Comparison of ENCODE assay signal across 13 cellular contexts in the genomic region with DNA sequence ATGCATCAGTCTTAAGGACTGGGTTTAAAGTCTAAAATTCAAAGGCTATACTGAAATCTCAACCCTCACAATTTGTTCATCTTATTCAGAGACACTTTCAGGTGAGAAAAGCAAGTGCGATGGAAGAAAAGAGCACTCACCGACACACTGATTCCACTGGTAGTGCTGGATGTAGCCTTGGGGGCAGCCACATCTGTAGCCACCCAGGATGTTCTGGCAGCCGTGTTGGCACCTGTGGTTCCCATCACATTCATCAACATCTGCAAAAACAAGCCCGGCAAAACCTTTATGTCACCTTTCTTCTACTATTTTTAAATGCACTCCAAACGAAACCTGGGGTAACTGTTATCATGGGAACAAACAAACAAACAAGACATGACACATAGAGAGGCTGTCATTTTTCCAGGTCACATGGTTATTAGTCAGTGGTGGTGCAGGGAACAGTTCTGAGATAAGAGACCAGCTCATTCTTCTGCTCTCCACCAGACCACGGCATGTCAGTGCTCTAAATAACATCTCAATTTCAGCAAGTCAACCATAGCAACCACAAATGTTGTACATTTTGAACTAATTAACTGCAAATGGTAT.
A peak's percentile ranks its signal among the peaks of the same experiment; 100 is the strongest.
DNase-seq lines count a peak whose midpoint lies in the region; ATAC-seq, FAIRE-seq and TF ChIP-seq lines count a peak whose summit lies in the region.
"Had no signal": no experiment of that assay in that cellular context is flagged by ENCODE, and none has a peak within 500 bp of the region (broad histone marks: within the 10 kb centered on the region; RNA-seq: fewer than 3 reads in every experiment).

No MANE protein-coding gene starts in this region.

- no peaks in the 10 kb centered on the region for H3K79me2 ChIP-seq in astrocyte (ENCODE audit: insufficient read depth, low read length)

- H3K9me3 ChIP-seq in astrocyte (ENCODE audit: insufficient read depth, low read depth, low read length) (no peaks in the 10 kb centered on the region), heart left ventricle (no peaks in the 10 kb centered on the region)
- H3K9me3 ChIP-seq: BLaER1 treated with 17β-estradiol and CSF1 and Interleukin-3, amounts not matched to agents 10 nM and 100 nM had no signal

- FAIRE-seq in astrocyte (lab: Jason Lieb, UNC), result no peak

- H3K9me3 Mint-ChIP-seq in astrocyte (ENCODE audit: unreplicated experiment), result no peaks in the 10 kb centered on the region
- H3K9me3 Mint-ChIP-seq in stimulated activated naive CD8-positive, alpha-beta T cell treated with anti-CD3 and anti-CD28 coated beads, Interleukin-15, amount 100 ng/mL, for 72 hours, result no peaks in the 10 kb centered on the region
- H3K9me3 Mint-ChIP-seq: activated naive CD4-positive, alpha-beta T cell treated with anti-CD3 and anti-CD28 coated beads, Interleukin-2, amount 50 U/mL, for 24 hours had no signal

- POLR2A ChIA-PET in AG04449 (lab: Yijun Ruan, JAX), result no interaction called here

- TF ChIP-seq POLR2A in heart left ventricle (IDR thresholded peaks at IDR 0.05), result peak in 1 of 2 donors; percentile 22

- WGBS in heart left ventricle, 4 donors, result 32 to 49% (median 41%) methylated on average over 6 of the region's 6 CpGs

- no peaks in the 10 kb centered on the region for H4K20me1 ChIP-seq in astrocyte (ENCODE audit: insufficient read depth, low read length)
- H4K20me1 ChIP-seq: BLaER1 treated with 17β-estradiol and CSF1 and Interleukin-3, amounts not matched to agents 10 nM and 100 nM had no signal

- H3K27me3 Mint-ChIP-seq in astrocyte (ENCODE audit: low read depth, unreplicated experiment), result no peaks in the 10 kb centered on the region
- H3K27me3 Mint-ChIP-seq in stimulated activated naive CD8-positive, alpha-beta T cell treated with anti-CD3 and anti-CD28 coated beads, Interleukin-15, amount 100 ng/mL, for 72 hours, result peaks cover 11% of the 10 kb centered on the region

- no peak overlapping the region for H2AFZ ChIP-seq in astrocyte (ENCODE audit: low read depth, low read length)

- H3K9ac ChIP-seq in astrocyte (ENCODE audit: low read length), result peak overlapping the region; percentile 50
- H3K9ac ChIP-seq: BLaER1 treated with 17β-estradiol and CSF1 and Interleukin-3, amounts not matched to agents 10 nM and 100 nM had no signal

- no peak overlapping the region for H3K4me2 ChIP-seq in astrocyte (ENCODE audit: low read length)
- H3K4me2 ChIP-seq: BLaER1 treated with 17β-estradiol and CSF1 and Interleukin-3, amounts not matched to agents 10 nM and 100 nM had no signal

- H3K36me3 ChIP-seq in astrocyte (ENCODE audit: insufficient read depth, low read length) (peaks cover 5% of the 10 kb centered on the region), heart left ventricle (peaks cover 0 to 8% (median 0%) of the 10 kb centered on the region in 9 donors)
- H3K36me3 ChIP-seq: BLaER1 treated with 17β-estradiol and CSF1 and Interleukin-3, amounts not matched to agents 10 nM and 100 nM had no signal

- DNase-seq in AG04449 (ENCODE audit: low read depth, low spot score) (peak; percentile 9), astrocyte (ENCODE audit: low read depth) (peak; percentile 76), heart left ventricle (peak in 4 of 5 donors; percentile 29 to 48 (median 32)), middle frontal gyrus (ENCODE audit: extremely low spot score, low spot score) (no peak)
- no peak for DNase-seq in stimulated activated naive CD8-positive, alpha-beta T cell treated with anti-CD3 and anti-CD28 coated beads, Interleukin-15, amount 100 ng/mL, for 72 hours
- DNase-seq: NCI-H1092 treated with DMSO at 0.1 percent for 48 hours, RPMI8226 had no signal

- H3K36me3 Mint-ChIP-seq in astrocyte (ENCODE audit: low read depth, unreplicated experiment), result peaks cover 7% of the 10 kb centered on the region
- H3K36me3 Mint-ChIP-seq: activated naive CD4-positive, alpha-beta T cell treated with anti-CD3 and anti-CD28 coated beads, Interleukin-2, amount 50 U/mL, for 24 hours had no signal

- CTCF ChIA-PET in AG04449 (lab: Yijun Ruan, JAX), result no interaction called here

- TF ChIP-seq CTCF in AG04449 (IDR thresholded peaks at IDR 0.05; ENCODE audit: insufficient read depth, low read length, missing control alignments), result no peak
- no peak for TF ChIP-seq CTCF in astrocyte (IDR thresholded peaks at IDR 0.05; ENCODE audit: insufficient read depth, low read depth, low read length)
- no peak for TF ChIP-seq CTCF in heart left ventricle (IDR thresholded peaks at IDR 0.05)

- no peaks in the 10 kb centered on the region for H3K4me1 Mint-ChIP-seq in astrocyte (ENCODE audit: low read depth, unreplicated experiment)
- no peaks in the 10 kb centered on the region for H3K4me1 Mint-ChIP-seq in stimulated activated naive CD8-positive, alpha-beta T cell treated with anti-CD3 and anti-CD28 coated beads, Interleukin-15, amount 100 ng/mL, for 72 hours
- H3K4me1 Mint-ChIP-seq: activated naive CD4-positive, alpha-beta T cell treated with anti-CD3 and anti-CD28 coated beads, Interleukin-2, amount 50 U/mL, for 24 hours had no signal

- H3K27ac ChIP-seq in astrocyte (ENCODE audit: low read depth, low read length), result peak overlapping the region; percentile 68
- H3K27ac ChIP-seq in heart left ventricle, result peak overlapping the region in 10 of 12 donors; percentile 26 to 72 (median 56)

- H3K27me3 ChIP-seq in astrocyte (ENCODE audit: insufficient read depth, low read length) (no peaks in the 10 kb centered on the region), heart left ventricle (no peaks in the 10 kb centered on the region)
- H3K27me3 ChIP-seq: BLaER1 treated with 17β-estradiol and CSF1 and Interleukin-3, amounts not matched to agents 10 nM and 100 nM had no signal

- no peaks in the 10 kb centered on the region for H3K4me1 ChIP-seq in astrocyte (ENCODE audit: insufficient read depth, low read length)
- peaks cover 0 to 6% (median 0%) of the 10 kb centered on the region in 12 donors for H3K4me1 ChIP-seq in heart left ventricle

- no peak overlapping the region for H3K4me3 ChIP-seq in AG04449 (ENCODE audit: low read depth, low read length)
- H3K4me3 ChIP-seq in astrocyte (ENCODE audit: insufficient read depth, low read depth, low read length), result no peak overlapping the region
- H3K4me3 ChIP-seq in heart left ventricle, result peak overlapping the region in 11 of 12 donors; percentile 3 to 54 (median 16)
- H3K4me3 ChIP-seq: BLaER1 treated with 17β-estradiol and CSF1 and Interleukin-3, amounts not matched to agents 10 nM and 100 nM had no signal

- peak overlapping the region; percentile 21 for H3K27ac Mint-ChIP-seq in astrocyte (ENCODE audit: unreplicated experiment)
- no peak overlapping the region for H3K27ac Mint-ChIP-seq in stimulated activated naive CD8-positive, alpha-beta T cell treated with anti-CD3 and anti-CD28 coated beads, Interleukin-15, amount 100 ng/mL, for 72 hours
- H3K27ac Mint-ChIP-seq: activated naive CD4-positive, alpha-beta T cell treated with anti-CD3 and anti-CD28 coated beads, Interleukin-2, amount 50 U/mL, for 24 hours; mesothelial cell of epicardium had no signal

- intact Hi-C loops in heart left ventricle (cut with DNase I), result no loop called here

- ATAC-seq in HG03175 (IDR thresholded peaks at IDR 0.05; ENCODE audit: unreplicated experiment), result peak; percentile 49
- ATAC-seq in heart left ventricle, result peak; percentile 97 to 99 (median 99)
- no peak for ATAC-seq in HG03196 (IDR thresholded peaks at IDR 0.05; ENCODE audit: unreplicated experiment)
- ATAC-seq in HG03571 (IDR thresholded peaks at IDR 0.05; ENCODE audit: unreplicated experiment), result no peak
- ATAC-seq in stimulated activated naive CD8-positive, alpha-beta T cell treated with anti-CD3 and anti-CD28 coated beads, Interleukin-15, amount 100 ng/mL, for 72 hours, result no peak

- no peak overlapping the region for H3K4me3 Mint-ChIP-seq in astrocyte (ENCODE audit: unreplicated experiment)
- H3K4me3 Mint-ChIP-seq in stimulated activated naive CD8-positive, alpha-beta T cell treated with anti-CD3 and anti-CD28 coated beads, Interleukin-15, amount 100 ng/mL, for 72 hours, result no peak overlapping the region
- H3K4me3 Mint-ChIP-seq: activated naive CD4-positive, alpha-beta T cell treated with anti-CD3 and anti-CD28 coated beads, Interleukin-2, amount 50 U/mL, for 24 hours; mesothelial cell of epicardium had no signal

Comparison
In these comparisons a context has a peak if more than half of its experiments do, and no peak if none do; other contexts are left out.
1. DNase-seq: peak in AG04449 (single experiment), astrocyte (single experiment) and heart left ventricle (4 of 5); none in middle frontal gyrus (single experiment) and stimulated activated naive CD8-positive, alpha-beta T cell treated with anti-CD3 and anti-CD28 coated beads, Interleukin-15, amount 100 ng/mL, for 72 hours (0 of 2).
2. H3K4me3 ChIP-seq: peak in heart left ventricle (11 of 12); none in AG04449 (single experiment) and astrocyte (single experiment).
3. ATAC-seq: peak in HG03175 (single experiment) and heart left ventricle (4 of 4); none in HG03196 (single experiment), HG03571 (single experiment) and stimulated activated naive CD8-positive, alpha-beta T cell treated with anti-CD3 and anti-CD28 coated beads, Interleukin-15, amount 100 ng/mL, for 72 hours (single experiment).